In the genomic region with DNA sequence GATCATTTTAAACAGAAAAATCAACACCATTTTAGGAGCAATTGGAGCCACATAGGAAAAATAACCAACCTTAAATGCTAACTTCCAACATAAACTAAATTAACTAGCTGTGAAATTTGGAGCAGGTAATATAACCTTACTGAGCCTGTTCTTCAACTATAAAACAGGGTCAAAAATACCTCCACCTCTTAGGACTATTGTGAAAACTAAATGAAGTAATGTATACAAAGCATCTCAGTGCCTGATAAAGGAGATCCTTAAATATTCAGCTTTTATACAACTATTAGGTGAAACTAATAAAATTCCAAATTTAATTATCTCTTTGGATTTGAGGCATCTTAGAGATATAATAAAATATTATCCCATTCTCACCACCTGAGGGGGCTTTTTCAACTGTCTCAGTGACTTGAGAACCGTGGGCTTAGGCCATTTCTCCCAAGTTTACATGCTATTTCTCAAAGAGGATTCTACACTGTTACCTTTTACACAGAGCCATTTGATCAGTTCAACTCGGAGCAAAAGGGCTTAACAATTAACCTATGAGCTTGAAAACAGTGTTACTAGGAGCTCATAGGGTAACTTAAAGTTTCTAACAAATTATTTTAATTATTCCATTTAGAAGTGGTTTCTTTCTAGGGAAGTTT, we compare ENCODE assay signal across 1 cellular context.
TF ChIP-seq lines count a peak whose summit lies in the region.

No MANE protein-coding gene starts in this region.

TF ChIP-seq in HepG2, 621 proteins besides CTCF, POLR2A, EP300 and RAD21:
- TF ChIP-seq, protein P1, sequence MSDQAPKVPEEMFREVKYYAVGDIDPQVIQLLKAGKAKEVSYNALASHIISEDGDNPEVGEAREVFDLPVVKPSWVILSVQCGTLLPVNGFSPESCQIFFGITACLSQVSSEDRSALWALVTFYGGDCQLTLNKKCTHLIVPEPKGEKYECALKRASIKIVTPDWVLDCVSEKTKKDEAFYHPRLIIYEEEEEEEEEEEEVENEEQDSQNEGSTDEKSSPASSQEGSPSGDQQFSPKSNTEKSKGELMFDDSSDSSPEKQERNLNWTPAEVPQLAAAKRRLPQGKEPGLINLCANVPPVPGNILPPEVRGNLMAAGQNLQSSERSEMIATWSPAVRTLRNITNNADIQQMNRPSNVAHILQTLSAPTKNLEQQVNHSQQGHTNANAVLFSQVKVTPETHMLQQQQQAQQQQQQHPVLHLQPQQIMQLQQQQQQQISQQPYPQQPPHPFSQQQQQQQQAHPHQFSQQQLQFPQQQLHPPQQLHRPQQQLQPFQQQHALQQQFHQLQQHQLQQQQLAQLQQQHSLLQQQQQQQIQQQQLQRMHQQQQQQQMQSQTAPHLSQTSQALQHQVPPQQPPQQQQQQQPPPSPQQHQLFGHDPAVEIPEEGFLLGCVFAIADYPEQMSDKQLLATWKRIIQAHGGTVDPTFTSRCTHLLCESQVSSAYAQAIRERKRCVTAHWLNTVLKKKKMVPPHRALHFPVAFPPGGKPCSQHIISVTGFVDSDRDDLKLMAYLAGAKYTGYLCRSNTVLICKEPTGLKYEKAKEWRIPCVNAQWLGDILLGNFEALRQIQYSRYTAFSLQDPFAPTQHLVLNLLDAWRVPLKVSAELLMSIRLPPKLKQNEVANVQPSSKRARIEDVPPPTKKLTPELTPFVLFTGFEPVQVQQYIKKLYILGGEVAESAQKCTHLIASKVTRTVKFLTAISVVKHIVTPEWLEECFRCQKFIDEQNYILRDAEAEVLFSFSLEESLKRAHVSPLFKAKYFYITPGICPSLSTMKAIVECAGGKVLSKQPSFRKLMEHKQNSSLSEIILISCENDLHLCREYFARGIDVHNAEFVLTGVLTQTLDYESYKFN (CRISPR knock-in tag; conservative IDR thresholded peaks at IDR 0.05), result 0 out of 2 replicates have a peak, but pooled peaks have one; percentile 11
- TF ChIP-seq PPARG (CRISPR knock-in tag; conservative IDR thresholded peaks at IDR 0.05) (peak; percentile 90), STAG1 (CRISPR knock-in tag; IDR thresholded peaks at IDR 0.05) (peak; percentile 7; the same call in 1 of the 2 replicates)
- TF ChIP-seq, protein P2, sequence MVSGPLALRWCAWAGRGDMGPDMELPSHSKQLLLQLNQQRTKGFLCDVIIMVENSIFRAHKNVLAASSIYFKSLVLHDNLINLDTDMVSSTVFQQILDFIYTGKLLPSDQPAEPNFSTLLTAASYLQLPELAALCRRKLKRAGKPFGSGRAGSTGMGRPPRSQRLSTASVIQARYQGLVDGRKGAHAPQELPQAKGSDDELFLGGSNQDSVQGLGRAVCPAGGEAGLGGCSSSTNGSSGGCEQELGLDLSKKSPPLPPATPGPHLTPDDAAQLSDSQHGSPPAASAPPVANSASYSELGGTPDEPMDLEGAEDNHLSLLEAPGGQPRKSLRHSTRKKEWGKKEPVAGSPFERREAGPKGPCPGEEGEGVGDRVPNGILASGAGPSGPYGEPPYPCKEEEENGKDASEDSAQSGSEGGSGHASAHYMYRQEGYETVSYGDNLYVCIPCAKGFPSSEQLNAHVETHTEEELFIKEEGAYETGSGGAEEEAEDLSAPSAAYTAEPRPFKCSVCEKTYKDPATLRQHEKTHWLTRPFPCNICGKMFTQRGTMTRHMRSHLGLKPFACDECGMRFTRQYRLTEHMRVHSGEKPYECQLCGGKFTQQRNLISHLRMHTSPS (CRISPR knock-in tag; IDR thresholded peaks at IDR 0.05; ENCODE audit: low read depth), result no peak
